Comparison of ENCODE assay signal across 25 cellular contexts in the genomic region with DNA sequence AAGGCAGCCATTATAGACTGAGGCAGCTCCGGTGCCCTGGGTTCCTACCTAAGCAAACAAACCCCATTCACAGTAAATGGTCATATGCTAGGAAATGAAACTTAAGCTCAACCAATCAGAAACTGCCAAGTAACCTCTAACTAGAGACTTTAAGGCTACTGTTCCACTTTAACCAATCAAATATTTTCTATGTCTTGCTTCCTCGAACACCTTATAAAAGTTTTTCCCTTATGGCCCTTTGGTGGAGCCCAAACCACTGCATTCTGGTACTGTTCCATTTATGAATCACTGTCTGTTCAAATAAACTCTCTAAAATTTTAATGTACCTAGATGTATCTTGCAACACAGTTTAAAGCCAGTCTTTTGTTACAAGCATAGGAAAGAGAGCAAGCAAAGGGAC.
"Had no signal": no experiment of that assay in that cellular context is flagged by ENCODE, and none has a peak within 500 bp of the region (broad histone marks: within the 10 kb centered on the region; RNA-seq: fewer than 3 reads in every experiment).

No MANE protein-coding gene starts in this region.

- H3K4me1 Mint-ChIP-seq: activated naive CD8-positive, alpha-beta T cell treated with anti-CD3 and anti-CD28 coated beads for 36 hours; naive thymus-derived CD4-positive, alpha-beta T cell had no signal

- H3K27ac Mint-ChIP-seq: activated naive CD4-positive, alpha-beta T cell treated with anti-CD3 and anti-CD28 coated beads for 36 hours; activated naive CD8-positive, alpha-beta T cell treated with anti-CD3 and anti-CD28 coated beads for 36 hours; activated T-helper 1 cell treated with anti-CD3 and anti-CD28 coated beads, Interleukin-12 subunit alpha, Interleukin-12 subunit beta, Interleukin-2, Interleukin-4 antibody, amounts not matched to agents 30 ng/mL and 10 ng/mL and 1 ng/mL, durations not matched to agents 14 hours and 24 hours and 36 hours; naive thymus-derived CD4-positive, alpha-beta T cell; progenitor cell of endocrine pancreas; type B pancreatic cell had no signal

- H3K4me1 ChIP-seq: adrenal gland, body of pancreas, colonic mucosa, right lobe of liver had no signal

- DNase-seq: activated CD4-positive, alpha-beta T cell treated with anti-CD3 and anti-CD28 coated beads for 48 hours; activated CD4-positive, alpha-beta T cell treated with anti-CD3 and anti-CD28 coated beads, Interleukin-2, amount 50 U/mL, for 48 hours; activated CD8-positive, alpha-beta memory T cell treated with anti-CD3 and anti-CD28 coated beads for 24 hours; activated effector memory CD4-positive, alpha-beta T cell treated with anti-CD3 and anti-CD28 coated beads, Interleukin-2, amount 50 U/mL, for 16 hours; activated naive CD4-positive, alpha-beta T cell treated with anti-CD3 and anti-CD28 coated beads for 36 hours; activated naive CD8-positive, alpha-beta T cell treated with anti-CD3 and anti-CD28 coated beads for 36 hours; adrenal gland; aorta; body of pancreas; colonic mucosa; effector CD8-positive, alpha-beta T cell; head of caudate nucleus; hippocampal formation; left colon; midbrain; naive thymus-derived CD4-positive, alpha-beta T cell; ovary; right lobe of liver; stimulated activated CD4-positive, alpha-beta T cell treated with anti-CD3 and anti-CD28 coated beads, Interleukin-4, amount 100 ng/mL, for 1 hour; stimulated activated naive CD8-positive, alpha-beta T cell treated with anti-CD3 and anti-CD28 coated beads, Interleukin-15, Interleukin-2, amounts not matched to agents 100 U/mL and 50 U/mL, for 24 hours; WERI-Rb-1 had no signal

- H3K4me3 Mint-ChIP-seq: activated naive CD4-positive, alpha-beta T cell treated with anti-CD3 and anti-CD28 coated beads for 36 hours; activated naive CD8-positive, alpha-beta T cell treated with anti-CD3 and anti-CD28 coated beads for 36 hours; activated T-helper 1 cell treated with anti-CD3 and anti-CD28 coated beads, Interleukin-12 subunit alpha, Interleukin-12 subunit beta, Interleukin-2, Interleukin-4 antibody, amounts not matched to agents 30 ng/mL and 10 ng/mL and 1 ng/mL, durations not matched to agents 14 hours and 24 hours and 36 hours; naive thymus-derived CD4-positive, alpha-beta T cell; type B pancreatic cell had no signal

- H3K4me3 ChIP-seq: adrenal gland, body of pancreas, colonic mucosa, ovary, right lobe of liver had no signal

- ATAC-seq: activated CD4-positive, CD25-positive, alpha-beta regulatory T cell treated with anti-CD3 and anti-CD28 coated beads, Interleukin-2, amount 50 U/mL, for 24 hours; body of pancreas; left colon; naive thymus-derived CD4-positive, alpha-beta T cell; right lobe of liver; stimulated activated naive CD8-positive, alpha-beta T cell treated with anti-CD3 and anti-CD28 coated beads, Interleukin-15, Interleukin-2, amounts not matched to agents 100 U/mL and 50 U/mL, for 24 hours had no signal

- H3K36me3 ChIP-seq: adrenal gland, colonic mucosa, ovary, right lobe of liver, WERI-Rb-1 had no signal

- H3K27ac ChIP-seq: adrenal gland, body of pancreas, colonic mucosa, ovary, right lobe of liver, WERI-Rb-1 had no signal

- H3K9me3 Mint-ChIP-seq: activated naive CD4-positive, alpha-beta T cell treated with anti-CD3 and anti-CD28 coated beads for 36 hours; activated naive CD8-positive, alpha-beta T cell treated with anti-CD3 and anti-CD28 coated beads for 36 hours; activated T-helper 1 cell treated with anti-CD3 and anti-CD28 coated beads, Interleukin-12 subunit alpha, Interleukin-12 subunit beta, Interleukin-2, Interleukin-4 antibody, amounts not matched to agents 30 ng/mL and 10 ng/mL and 1 ng/mL, durations not matched to agents 14 hours and 24 hours and 36 hours had no signal

- H3K9me3 ChIP-seq: adrenal gland, body of pancreas, colonic mucosa, ovary, right lobe of liver had no signal

- H3K27me3 ChIP-seq: adrenal gland, body of pancreas, colonic mucosa, ovary, right lobe of liver had no signal

- H3K36me3 Mint-ChIP-seq: activated naive CD8-positive, alpha-beta T cell treated with anti-CD3 and anti-CD28 coated beads for 36 hours; naive thymus-derived CD4-positive, alpha-beta T cell; type B pancreatic cell had no signal

- H3K27me3 Mint-ChIP-seq: activated naive CD8-positive, alpha-beta T cell treated with anti-CD3 and anti-CD28 coated beads for 36 hours; naive thymus-derived CD4-positive, alpha-beta T cell; progenitor cell of endocrine pancreas; type B pancreatic cell had no signal
